ENCODE assay signal across 26 cellular contexts in genomic region chr3:148493631-148494030, GRCh38.
"Had no signal": no experiment of that assay in that cellular context is flagged by ENCODE, and none has a peak within 500 bp of the region (broad histone marks: within the 10 kb centered on the region; RNA-seq: fewer than 3 reads in every experiment).

No MANE protein-coding gene starts in this region.

- H3K36me3 ChIP-seq: SJCRH30 had no signal

- DNase-seq: Kasumi-1, MM.1S, MV-4-11, NCI-H1092, NCI-H1105, NCI-H1436 treated with DMSO at 0.1 percent for 48 hours, NCI-H1694 treated with DMSO at 0.1 percent for 48 hours, NCI-H187 treated with DMSO at 0.1 percent for 48 hours, NCI-H2029, NCI-H2171 treated with DMSO at 0.1 percent for 48 hours, NCI-H2227 treated with DMSO at 0.1 percent for 48 hours, NCI-H345, NCI-H446, NCI-H510A treated with DMSO at 0.1 percent for 48 hours, NCI-H524 treated with DMSO at 0.1 percent for 48 hours, NCI-H526 treated with DMSO at 0.1 percent for 48 hours, NCI-H774, PC-9, SHP77, SIG-M5, SJCRH30 had no signal

- H2AFZ ChIP-seq: PC-9 had no signal

- H3K27ac ChIP-seq: PC-9, RWPE1, SJCRH30, SK-N-MC had no signal

- H3K4me1 ChIP-seq: SJCRH30 had no signal

- H3K9me3 ChIP-seq: SJCRH30 had no signal

- ATAC-seq: Panc1, Right ventricle myocardium inferior, SK-N-SH treated with all-trans-retinoic acid at 6 μM for 48 hours had no signal

- H3K4me2 ChIP-seq: PC-9 had no signal

- H3K27me3 ChIP-seq: SJCRH30 had no signal

- H3K4me3 ChIP-seq: PC-9, SJCRH30, SK-N-MC had no signal
